ENCODE assay signal across 8 cellular contexts in genomic region chr6:24205020-24205492, GRCh38.
DNase-seq lines count a peak whose midpoint lies in the region; ATAC-seq and TF ChIP-seq lines count a peak whose summit lies in the region.

No MANE protein-coding gene starts in this region.

- H3K27ac Mint-ChIP-seq in activated CD4-positive, alpha-beta T cell treated with anti-CD3 and anti-CD28 coated beads, Interleukin-2, amount 10 ng/mL, durations not matched to agents 24 days and 14 days = no peak overlapping the region

- peaks cover 7% of the 10 kb centered on the region for H3K27me3 Mint-ChIP-seq in activated CD4-positive, alpha-beta T cell treated with anti-CD3 and anti-CD28 coated beads, Interleukin-2, amount 10 ng/mL, durations not matched to agents 24 days and 14 days

- no peak overlapping the region for H3K4me3 ChIP-seq in astrocyte of the spinal cord (ENCODE audit: low read depth, low read length)

- TF ChIP-seq CTCF in astrocyte of the spinal cord (IDR thresholded peaks at IDR 0.05; ENCODE audit: low read depth, low read length) = peak; percentile 45

- DNase-seq in activated CD4-positive, alpha-beta T cell treated with anti-CD3 and anti-CD28 coated beads, Interleukin-2, amount 10 ng/mL, durations not matched to agents 24 days and 14 days = peak; percentile 70
- DNase-seq in activated CD4-positive, alpha-beta T cell treated with anti-CD3 and anti-CD28 coated beads, Interleukin-2, amount 50 U/mL, for 1 hour = no peak
- DNase-seq in NCI-H345 treated with DMSO at 0.1 percent for 48 hours (lab: John Stamatoyannopoulos, UW; ENCODE audit: unreplicated experiment) (peak; percentile 71), astrocyte of the spinal cord (ENCODE audit: low read depth, low spot score) (peak; percentile 51), left lobe of liver (ENCODE audit: low spot score) (no peak)

- peak; percentile 43 for ATAC-seq in HG02642 (IDR thresholded peaks at IDR 0.05; ENCODE audit: poor library complexity, unreplicated experiment)
- peak; percentile 70 for ATAC-seq in left lobe of liver
- no peak for ATAC-seq in HG02571 (IDR thresholded peaks at IDR 0.05; ENCODE audit: unreplicated experiment)
- no peak for ATAC-seq in HG02938 (IDR thresholded peaks at IDR 0.05; ENCODE audit: unreplicated experiment)

- in situ Hi-C loops in astrocyte of the spinal cord (cut with HindIII; ENCODE audit: low sequenced_read_pairs) = no loop called here

- intact Hi-C loops in activated CD4-positive, alpha-beta T cell treated with anti-CD3 and anti-CD28 coated beads, Interleukin-2, amount 10 ng/mL, durations not matched to agents 24 days and 14 days (cut with micrococcal nuclease) = no loop called here

- no peaks in the 10 kb centered on the region for H3K4me1 Mint-ChIP-seq in activated CD4-positive, alpha-beta T cell treated with anti-CD3 and anti-CD28 coated beads, Interleukin-2, amount 10 ng/mL, durations not matched to agents 24 days and 14 days

- H3K36me3 Mint-ChIP-seq in activated CD4-positive, alpha-beta T cell treated with anti-CD3 and anti-CD28 coated beads, Interleukin-2, amount 10 ng/mL, durations not matched to agents 24 days and 14 days (ENCODE audit: low read depth) = no peaks in the 10 kb centered on the region

- H3K4me3 Mint-ChIP-seq in activated CD4-positive, alpha-beta T cell treated with anti-CD3 and anti-CD28 coated beads, Interleukin-2, amount 10 ng/mL, durations not matched to agents 24 days and 14 days = no peak overlapping the region

- H3K9me3 Mint-ChIP-seq in activated CD4-positive, alpha-beta T cell treated with anti-CD3 and anti-CD28 coated beads, Interleukin-2, amount 10 ng/mL, durations not matched to agents 24 days and 14 days = no peaks in the 10 kb centered on the region

Comparison
In these comparisons a context has a peak if more than half of its experiments do, and no peak if none do; other contexts are left out.
1. DNase-seq: peak in activated CD4-positive, alpha-beta T cell treated with anti-CD3 and anti-CD28 coated beads, Interleukin-2, amount 10 ng/mL, durations not matched to agents 24 days and 14 days (single experiment), NCI-H345 treated with DMSO at 0.1 percent for 48 hours (single experiment) and astrocyte of the spinal cord (single experiment); none in activated CD4-positive, alpha-beta T cell treated with anti-CD3 and anti-CD28 coated beads, Interleukin-2, amount 50 U/mL, for 1 hour (single experiment) and left lobe of liver (single experiment).
2. ATAC-seq: peak in HG02642 (single experiment) and left lobe of liver (single experiment); none in HG02571 (single experiment) and HG02938 (single experiment).